Comparison of ENCODE assay signal across 8 cellular contexts in genomic region chr1:44318097-44319088, GRCh38. TPM values are rescaled to one million over a fixed set of nuclear protein-coding genes. Genes with fewer than 3 reads are reported as not detected.
DNase-seq lines count a peak whose midpoint lies in the region; ATAC-seq and TF ChIP-seq lines count a peak whose summit lies in the region.

No MANE protein-coding gene starts in this region.

- H3K4me3 Mint-ChIP-seq in T-helper 2 cell treated with Interferon-gamma antibody and Interleukin-4, amounts not matched to agents 5 μg/mL and 100 μg/mL, for 36 hours: no peak overlapping the region

- no peaks in the 10 kb centered on the region for H3K9me3 Mint-ChIP-seq in T-helper 2 cell treated with Interferon-gamma antibody and Interleukin-4, amounts not matched to agents 5 μg/mL and 100 μg/mL, for 36 hours

- H3K27ac ChIP-seq in body of pancreas (no peak overlapping the region), right lobe of liver (no peak overlapping the region)

- TF ChIP-seq CTCF in body of pancreas (IDR thresholded peaks at IDR 0.05) (peak; percentile 71 to 94 (median 75)), right lobe of liver (IDR thresholded peaks at IDR 0.05) (peak; percentile 68 to 94 (median 90))

- no peaks in the 10 kb centered on the region for H3K27me3 ChIP-seq in body of pancreas
- H3K27me3 ChIP-seq in right lobe of liver: no peaks in the 10 kb centered on the region

- intact Hi-C loops in body of pancreas (cut with DNase I): loop anchor here (5.0 kb wide), 1 partner anchor 101 kb away; no protein-coding TSS in a partner anchor
- intact Hi-C loops in right lobe of liver (cut with DNase I): loop anchor here in 1 of 2 donors (2.0 kb wide), 1 partner anchor 100 kb away; no protein-coding TSS in a partner anchor

- DNase-seq in NCI-H1417 (lab: John Stamatoyannopoulos, UW): peak; percentile 13 to 69 (median 50)
- DNase-seq in NCI-H1417 treated with DMSO at 0.1 percent for 48 hours (lab: John Stamatoyannopoulos, UW): no peak
- peak; percentile 26 for DNase-seq in NCI-H1048 (lab: John Stamatoyannopoulos, UW)
- peak; percentile 10 for DNase-seq in T-helper 2 cell treated with Interferon-gamma antibody and Interleukin-4, amounts not matched to agents 5 μg/mL and 100 μg/mL, for 36 hours (ENCODE audit: low spot score)
- DNase-seq in body of pancreas: peak; percentile 46 to 53 (median 50)
- peak in 1 of 3 donors; percentile 53 for DNase-seq in right lobe of liver
- peak; percentile 12 for DNase-seq in stimulated activated naive CD4-positive, alpha-beta T cell treated with Interleukin-2 at 50 U/mL for 16 hours (lab: John Stamatoyannopoulos, UW)

- TF ChIP-seq POLR2A in body of pancreas (IDR thresholded peaks at IDR 0.05): no peak
- no peak for TF ChIP-seq POLR2A in right lobe of liver (IDR thresholded peaks at IDR 0.05)

- H3K9me3 ChIP-seq in body of pancreas: no peaks in the 10 kb centered on the region
- H3K9me3 ChIP-seq in right lobe of liver: no peaks in the 10 kb centered on the region

- H3K4me1 ChIP-seq in body of pancreas: peaks cover 7% of the 10 kb centered on the region
- no peaks in the 10 kb centered on the region for H3K4me1 ChIP-seq in right lobe of liver

- H3K27me3 Mint-ChIP-seq in T-helper 2 cell treated with Interferon-gamma antibody and Interleukin-4, amounts not matched to agents 5 μg/mL and 100 μg/mL, for 36 hours (ENCODE audit: low read depth): no peaks in the 10 kb centered on the region

- ATAC-seq in body of pancreas (peak; percentile 20), right lobe of liver (peak; percentile 57 to 77 (median 72)), HG03521 (IDR thresholded peaks at IDR 0.05; ENCODE audit: unreplicated experiment) (no peak)

- H3K36me3 ChIP-seq in body of pancreas (replicated peaks in 1 of 2; ENCODE audit: insufficient read depth in 1 of 2, low read depth in 2 of 2) (peaks cover 0 to 2% of the 10 kb centered on the region in 2 donors), right lobe of liver (peaks cover 0 to 16% (median 0%) of the 10 kb centered on the region in 4 donors)

- peaks cover 5% of the 10 kb centered on the region for H3K36me3 Mint-ChIP-seq in T-helper 2 cell treated with Interferon-gamma antibody and Interleukin-4, amounts not matched to agents 5 μg/mL and 100 μg/mL, for 36 hours (ENCODE audit: low read depth)

- peaks cover 12% of the 10 kb centered on the region for H3K4me1 Mint-ChIP-seq in T-helper 2 cell treated with Interferon-gamma antibody and Interleukin-4, amounts not matched to agents 5 μg/mL and 100 μg/mL, for 36 hours (ENCODE audit: low read depth)

- 39 to 41% methylated on average over 9 of the region's 9 CpGs for WGBS in body of pancreas, 2 donors
- WGBS in right lobe of liver (ENCODE audit: insufficient coverage, low coverage, low lambda C conversion rate, missing lambda C conversion rate): 13% methylated on average over 6 of the region's 9 CpGs

- H3K27ac Mint-ChIP-seq in T-helper 2 cell treated with Interferon-gamma antibody and Interleukin-4, amounts not matched to agents 5 μg/mL and 100 μg/mL, for 36 hours: no peak overlapping the region

- H3K4me3 ChIP-seq in body of pancreas (no peak overlapping the region), right lobe of liver (no peak overlapping the region)

RNA-seq across cellular contexts. Expression of gene ERI3, which starts 36.7 kb away (rescaled TPM):
- 10 to 100 TPM; 17.4 to 59.7 TPM for total RNA-seq in body of pancreas
- total RNA-seq in right lobe of liver: 10 to 100 TPM; 20.6 to 30.6 (median 23.8) TPM
